3 cellular contexts compared by ENCODE assay signal in the genomic region with DNA sequence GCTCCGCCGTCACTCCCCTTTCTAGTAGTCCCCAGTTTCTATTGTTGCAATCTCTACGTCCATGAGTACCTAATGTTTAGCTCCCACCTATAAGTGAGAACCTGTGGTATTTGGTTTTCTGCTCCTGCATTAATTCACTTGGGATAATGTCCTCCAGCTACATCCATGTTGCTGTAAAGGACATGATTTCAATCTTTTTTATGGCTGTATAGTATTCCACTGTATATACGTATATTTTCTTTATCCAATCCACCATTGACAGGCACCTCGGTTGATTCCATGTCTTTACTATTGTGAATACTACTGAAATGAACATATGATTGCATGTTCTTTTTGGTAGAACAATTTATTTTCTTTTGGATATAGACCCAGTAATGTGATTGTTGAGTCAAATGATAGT.
TF ChIP-seq lines count a peak whose summit lies in the region.

No MANE protein-coding gene starts in this region.

TF ChIP-seq in HEK293, 187 proteins besides CTCF, POLR2A, EP300 and RAD21:
- TF ChIP-seq ZNF830 (tag by site-specific recombination; IDR thresholded peaks at IDR 0.05; ENCODE audit: low read depth): no peak
- TF ChIP-seq ZNF146 (tag by site-specific recombination; IDR thresholded peaks at IDR 0.05): peak; percentile 87
- no peak for TF ChIP-seq ZNF658 (tag by site-specific recombination; IDR thresholded peaks at IDR 0.05)
- TF ChIP-seq, protein P1, sequence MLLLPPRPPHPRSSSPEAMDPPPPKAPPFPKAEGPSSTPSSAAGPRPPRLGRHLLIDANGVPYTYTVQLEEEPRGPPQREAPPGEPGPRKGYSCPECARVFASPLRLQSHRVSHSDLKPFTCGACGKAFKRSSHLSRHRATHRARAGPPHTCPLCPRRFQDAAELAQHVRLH (tag by site-specific recombination; IDR thresholded peaks at IDR 0.05): peak; percentile 46; the same call in 1 of the 2 replicates

TF ChIP-seq in K562, 482 proteins besides CTCF, POLR2A, EP300 and RAD21:
- TF ChIP-seq ZNF511 (CRISPR knock-in tag; IDR thresholded peaks at IDR 0.05): no peak
- TF ChIP-seq, protein P2, sequence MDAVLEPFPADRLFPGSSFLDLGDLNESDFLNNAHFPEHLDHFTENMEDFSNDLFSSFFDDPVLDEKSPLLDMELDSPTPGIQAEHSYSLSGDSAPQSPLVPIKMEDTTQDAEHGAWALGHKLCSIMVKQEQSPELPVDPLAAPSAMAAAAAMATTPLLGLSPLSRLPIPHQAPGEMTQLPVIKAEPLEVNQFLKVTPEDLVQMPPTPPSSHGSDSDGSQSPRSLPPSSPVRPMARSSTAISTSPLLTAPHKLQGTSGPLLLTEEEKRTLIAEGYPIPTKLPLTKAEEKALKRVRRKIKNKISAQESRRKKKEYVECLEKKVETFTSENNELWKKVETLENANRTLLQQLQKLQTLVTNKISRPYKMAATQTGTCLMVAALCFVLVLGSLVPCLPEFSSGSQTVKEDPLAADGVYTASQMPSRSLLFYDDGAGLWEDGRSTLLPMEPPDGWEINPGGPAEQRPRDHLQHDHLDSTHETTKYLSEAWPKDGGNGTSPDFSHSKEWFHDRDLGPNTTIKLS (IDR thresholded peaks at IDR 0.05; ENCODE audit: borderline replicate concordance, low read depth): no peak
- peak; percentile 54 for TF ChIP-seq RBM25 (IDR thresholded peaks at IDR 0.05; ENCODE audit: low read depth, low read length, severe bottlenecking)
- no peak for TF ChIP-seq OTX1 (CRISPR knock-in tag; IDR thresholded peaks at IDR 0.05)
- TF ChIP-seq ARID1B (IDR thresholded peaks at IDR 0.05): no peak
- TF ChIP-seq FOXK2 (conservative IDR thresholded peaks at IDR 0.05 in 1 of 2, IDR thresholded peaks at IDR 0.05 in 1 of 2; ENCODE audit: low read depth in 2 of 2): no peak
- peak; percentile 59 for TF ChIP-seq ZNF146 (CRISPR knock-in tag; IDR thresholded peaks at IDR 0.05; ENCODE audit: unreplicated experiment)
- TF ChIP-seq, protein P3, sequence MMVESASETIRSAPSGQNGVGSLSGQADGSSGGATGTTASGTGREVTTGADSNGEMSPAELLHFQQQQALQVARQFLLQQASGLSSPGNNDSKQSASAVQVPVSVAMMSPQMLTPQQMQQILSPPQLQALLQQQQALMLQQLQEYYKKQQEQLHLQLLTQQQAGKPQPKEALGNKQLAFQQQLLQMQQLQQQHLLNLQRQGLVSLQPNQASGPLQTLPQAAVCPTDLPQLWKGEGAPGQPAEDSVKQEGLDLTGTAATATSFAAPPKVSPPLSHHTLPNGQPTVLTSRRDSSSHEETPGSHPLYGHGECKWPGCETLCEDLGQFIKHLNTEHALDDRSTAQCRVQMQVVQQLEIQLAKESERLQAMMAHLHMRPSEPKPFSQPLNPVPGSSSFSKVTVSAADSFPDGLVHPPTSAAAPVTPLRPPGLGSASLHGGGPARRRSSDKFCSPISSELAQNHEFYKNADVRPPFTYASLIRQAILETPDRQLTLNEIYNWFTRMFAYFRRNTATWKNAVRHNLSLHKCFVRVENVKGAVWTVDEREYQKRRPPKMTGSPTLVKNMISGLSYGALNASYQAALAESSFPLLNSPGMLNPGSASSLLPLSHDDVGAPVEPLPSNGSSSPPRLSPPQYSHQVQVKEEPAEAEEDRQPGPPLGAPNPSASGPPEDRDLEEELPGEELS (CRISPR knock-in tag; IDR thresholded peaks at IDR 0.05; ENCODE audit: borderline replicate concordance): no peak
- no peak for TF ChIP-seq ZNF280B (CRISPR knock-in tag; IDR thresholded peaks at IDR 0.05)
- TF ChIP-seq TFAM (CRISPR knock-in tag; conservative IDR thresholded peaks at IDR 0.05): no peak
- TF ChIP-seq PRDM10 (IDR thresholded peaks at IDR 0.05; ENCODE audit: partially characterized antibody): no peak
TF ChIP-seq in K562: peak in this region for 2.

TF ChIP-seq in H1, 55 proteins besides CTCF, POLR2A, EP300 and RAD21:
- no peak for TF ChIP-seq SP2 (IDR thresholded peaks at IDR 0.05; ENCODE audit: low read length)
- TF ChIP-seq KDM5A (IDR thresholded peaks at IDR 0.05; ENCODE audit: low read length): no peak
- TF ChIP-seq TBP (IDR thresholded peaks at IDR 0.05; ENCODE audit: low read depth, low read length): no peak
- TF ChIP-seq KDM1A (IDR thresholded peaks at IDR 0.05; ENCODE audit: borderline replicate concordance, low read length): 0 out of 2 replicates have a peak, but pooled peaks have one; percentile 40
- TF ChIP-seq SP4 (IDR thresholded peaks at IDR 0.05; ENCODE audit: low read length): no peak
TF ChIP-seq in H1: peak in this region for 1.
